ENCODE assay signal across 8 cellular contexts in genomic region chr5:172443441-172444109, GRCh38. TPM values are rescaled to one million over a fixed set of nuclear protein-coding genes. Genes with fewer than 3 reads are reported as not detected.
DNase-seq lines count a peak whose midpoint lies in the region; ATAC-seq and TF ChIP-seq lines count a peak whose summit lies in the region.

No MANE protein-coding gene starts in this region.

- intact Hi-C loops in transverse colon (cut with DNase I; ENCODE audit: low total_unique reads) = no loop called here

- peaks cover 11% of the 10 kb centered on the region for H3K4me1 Mint-ChIP-seq in activated CD4-positive, alpha-beta T cell treated with anti-CD3 and anti-CD28 coated beads, Interleukin-2, amount 10 ng/mL, durations not matched to agents 7 days and 5 days

- peak; percentile 84 for ATAC-seq in omental fat pad (ENCODE audit: low FRiP score)

- no peak overlapping the region for H3K4me3 Mint-ChIP-seq in activated CD4-positive, alpha-beta T cell treated with anti-CD3 and anti-CD28 coated beads, Interleukin-2, amount 10 ng/mL, durations not matched to agents 7 days and 5 days

- no peak overlapping the region for H3K4me3 ChIP-seq in epithelial cell of proximal tubule (ENCODE audit: low read depth, low read length)
- H3K4me3 ChIP-seq in transverse colon = no peak overlapping the region

- H3K27me3 ChIP-seq in transverse colon = no peaks in the 10 kb centered on the region

- peak; percentile 67 for TF ChIP-seq EP300 in transverse colon (IDR thresholded peaks at IDR 0.05; ENCODE audit: low read depth)

- no peaks in the 10 kb centered on the region for H3K9me3 ChIP-seq in transverse colon

- CTCF ChIA-PET in activated CD4-positive, alpha-beta T cell treated with anti-CD3 and anti-CD28 coated beads, Interleukin-2, amount 10 ng/mL, durations not matched to agents 7 days and 5 days (lab: Charles Lee) = interaction anchor here (1.5 kb wide), 1 partner anchor 9 kb away, joined by 9 read pairs; no protein-coding TSS in a partner anchor

- H3K36me3 Mint-ChIP-seq in activated CD4-positive, alpha-beta T cell treated with anti-CD3 and anti-CD28 coated beads, Interleukin-2, amount 10 ng/mL, durations not matched to agents 7 days and 5 days (ENCODE audit: low read depth) = no peaks in the 10 kb centered on the region

- H3K27ac Mint-ChIP-seq in activated CD4-positive, alpha-beta T cell treated with anti-CD3 and anti-CD28 coated beads, Interleukin-2, amount 10 ng/mL, durations not matched to agents 7 days and 5 days = no peak overlapping the region

- TF ChIP-seq POLR2A in transverse colon (IDR thresholded peaks at IDR 0.05) = no peak

- 40 to 41% methylated on average over 1 to 10 of the region's 10 CpGs for WGBS in transverse colon (ENCODE audit: low coverage in 1 of 2), 2 donors

- no peaks in the 10 kb centered on the region for H3K36me3 ChIP-seq in transverse colon

- H3K4me1 ChIP-seq in transverse colon = peaks cover 21 to 55% (median 36%) of the 10 kb centered on the region in 4 donors

- peaks cover 22% of the 10 kb centered on the region for H3K27me3 Mint-ChIP-seq in activated CD4-positive, alpha-beta T cell treated with anti-CD3 and anti-CD28 coated beads, Interleukin-2, amount 10 ng/mL, durations not matched to agents 7 days and 5 days

- peak; percentile 22 to 40 for DNase-seq in activated CD4-positive, alpha-beta T cell treated with anti-CD3 and anti-CD28 coated beads for 4 hours
- DNase-seq in activated CD4-positive, alpha-beta T cell treated with anti-CD3 and anti-CD28 coated beads, Interleukin-2, amount 50 U/mL, for 1 hour = no peak
- peak; percentile 22 for DNase-seq in activated CD4-positive, alpha-beta T cell treated with anti-CD3 and anti-CD28 coated beads, Interleukin-2, amount 10 ng/mL, durations not matched to agents 7 days and 5 days
- DNase-seq in epithelial cell of proximal tubule (ENCODE audit: low read depth) (peak; percentile 66), omental fat pad (ENCODE audit: low spot score) (peak; percentile 77), transverse colon (peak; percentile 73), DMS114 treated with DMSO at 0.1 percent for 48 hours (lab: John Stamatoyannopoulos, UW; ENCODE audit: unreplicated experiment) (no peak), GM20000 (ENCODE audit: low spot score) (no peak)

- H3K9me3 Mint-ChIP-seq in activated CD4-positive, alpha-beta T cell treated with anti-CD3 and anti-CD28 coated beads, Interleukin-2, amount 10 ng/mL, durations not matched to agents 7 days and 5 days = no peaks in the 10 kb centered on the region

- TF ChIP-seq CTCF in epithelial cell of proximal tubule (conservative IDR thresholded peaks at IDR 0.05; ENCODE audit: low read depth, low read length) (no peak), omental fat pad (IDR thresholded peaks at IDR 0.05) (no peak), transverse colon (IDR thresholded peaks at IDR 0.05) (no peak), GM20000 (IDR thresholded peaks at IDR 0.05; ENCODE audit: extremely low read depth, missing control alignments) (no peak)

- in situ Hi-C loops in transverse colon (cut with MboI; ENCODE audit: low pct_ligation_motif_present in 1 of 4, low pct_unique_long_range_greater_than_20kb in 1 of 4, low sequenced_read_pairs in 3 of 4) = no loop called here

- peak overlapping the region; percentile 58 to 74 (median 72) for H3K27ac ChIP-seq in transverse colon

- POLR2A ChIA-PET in activated CD4-positive, alpha-beta T cell treated with anti-CD3 and anti-CD28 coated beads, Interleukin-2, amount 10 ng/mL, durations not matched to agents 7 days and 5 days (lab: Charles Lee) = no interaction called here

RNA-seq across cellular contexts. Expression of gene SH3PXD2B, which starts 10.8 kb away (rescaled TPM):
- under 1 TPM; 0.33 to 0.35 TPM for total RNA-seq in activated CD4-positive, alpha-beta T cell treated with anti-CD3 and anti-CD28 coated beads, Interleukin-2, amount 10 ng/mL, durations not matched to agents 7 days and 5 days
- total RNA-seq in epithelial cell of proximal tubule = 23.7 and 25.6 TPM in 2 replicates
- 10 to 100 TPM; 29.3 to 47.1 (median 44.3) TPM for total RNA-seq in omental fat pad
- total RNA-seq in transverse colon = 10 to 100 TPM; 10.2 to 26.6 (median 14.6) TPM

Comparison
In these comparisons a context has a peak if more than half of its experiments do, and no peak if none do; other contexts are left out.
1. DNase-seq: peak in activated CD4-positive, alpha-beta T cell treated with anti-CD3 and anti-CD28 coated beads for 4 hours (2 of 2), activated CD4-positive, alpha-beta T cell treated with anti-CD3 and anti-CD28 coated beads, Interleukin-2, amount 10 ng/mL, durations not matched to agents 7 days and 5 days (single experiment), epithelial cell of proximal tubule (single experiment), omental fat pad (single experiment) and transverse colon (single experiment); none in activated CD4-positive, alpha-beta T cell treated with anti-CD3 and anti-CD28 coated beads, Interleukin-2, amount 50 U/mL, for 1 hour (single experiment), DMS114 treated with DMSO at 0.1 percent for 48 hours (single experiment) and GM20000 (single experiment).
2. RNA of gene SH3PXD2B, which starts 10.8 kb away (total RNA-seq): 29.3 to 47.1 TPM in omental fat pad, 23.7 to 25.6 TPM in epithelial cell of proximal tubule and 10.2 to 26.6 TPM in transverse colon; 0.33 to 0.35 TPM in activated CD4-positive, alpha-beta T cell treated with anti-CD3 and anti-CD28 coated beads, Interleukin-2, amount 10 ng/mL, durations not matched to agents 7 days and 5 days; every median in the first group is over 4 times any median in the second.